In genomic region chr17:81664051-81664470, GRCh38 we compare ENCODE assay signal across 21 cellular contexts. TPM values are rescaled to one million over a fixed set of nuclear protein-coding genes. Genes with fewer than 3 reads are reported as not detected.
DNase-seq lines count a peak whose midpoint lies in the region; ATAC-seq lines count a peak whose summit lies in the region.
"Had no signal": no experiment of that assay in that cellular context is flagged by ENCODE, and none has a peak within 500 bp of the region (broad histone marks: within the 10 kb centered on the region; RNA-seq: fewer than 3 reads in every experiment).

No MANE protein-coding gene starts in this region.

- H4K20me1 ChIP-seq in BLaER1 = no peaks in the 10 kb centered on the region

- no peak overlapping the region for H3K4me3 ChIP-seq in BLaER1
- H3K4me3 ChIP-seq: lung, Peyer's patch, right atrium auricular region had no signal

- H3K27ac Mint-ChIP-seq in activated T-helper 17 cell treated with anti-CD3 and anti-CD28 coated beads, Interleukin-2, amount 50 U/mL, for 72 hours = peak overlapping the region; percentile 87

- ATAC-seq in activated T-helper 17 cell treated with anti-CD3 and anti-CD28 coated beads, Interleukin-2, amount 50 U/mL, for 72 hours (replicated peaks) = peak; percentile 7
- ATAC-seq in HG02610 (IDR thresholded peaks at IDR 0.05; ENCODE audit: unreplicated experiment) (no peak), HG02981 (IDR thresholded peaks at IDR 0.05; ENCODE audit: unreplicated experiment) (no peak)

- peaks cover 31% of the 10 kb centered on the region for H3K36me3 ChIP-seq in BLaER1
- H3K36me3 ChIP-seq: right atrium auricular region had no signal

- H3K27ac ChIP-seq in BLaER1 = no peak overlapping the region
- H3K27ac ChIP-seq: right atrium auricular region had no signal

- peak; percentile 46 for DNase-seq in Daoy (ENCODE audit: low read depth)
- peak; percentile 64 for DNase-seq in myocyte (ENCODE audit: low read depth)
- no peak for DNase-seq in germinal center (ENCODE audit: low spot score)
- no peak for DNase-seq in anterior cingulate cortex (lab: John Stamatoyannopoulos, UW)
- DNase-seq: activated CD4-positive, CD25-positive, alpha-beta regulatory T cell; activated gamma-delta T cell; BE2C; DMS53; foreskin melanocyte; MM.1S; NCI-H2081; Peyer's patch; stimulated activated CD4-positive, alpha-beta T cell treated with anti-CD3 and anti-CD28 coated beads, Interleukin-2, amount 100 ng/mL, for 48 hours had no signal

- peak overlapping the region; percentile 94 for H3K4me3 Mint-ChIP-seq in activated T-helper 17 cell treated with anti-CD3 and anti-CD28 coated beads, Interleukin-2, amount 50 U/mL, for 72 hours
- H3K4me3 Mint-ChIP-seq: neural crest cell had no signal

- no peak overlapping the region for H3K9ac ChIP-seq in BLaER1

- no peaks in the 10 kb centered on the region for H3K9me3 ChIP-seq in BLaER1
- H3K9me3 ChIP-seq: BE2C, Peyer's patch, right atrium auricular region had no signal

- peaks cover 45% of the 10 kb centered on the region for H3K4me1 ChIP-seq in BLaER1
- H3K4me1 ChIP-seq: BE2C had no signal

- H3K4me1 Mint-ChIP-seq in activated T-helper 17 cell treated with anti-CD3 and anti-CD28 coated beads, Interleukin-2, amount 50 U/mL, for 72 hours = peaks cover 12% of the 10 kb centered on the region

- no peaks in the 10 kb centered on the region for H3K27me3 ChIP-seq in BLaER1
- H3K27me3 ChIP-seq: BE2C, Peyer's patch, right atrium auricular region had no signal

- peak overlapping the region; percentile 5 for H3K4me2 ChIP-seq in BLaER1

- H3K36me3 Mint-ChIP-seq in activated T-helper 17 cell treated with anti-CD3 and anti-CD28 coated beads, Interleukin-2, amount 50 U/mL, for 72 hours (ENCODE audit: low read depth) = peaks cover 44% of the 10 kb centered on the region

- no peaks in the 10 kb centered on the region for H3K27me3 Mint-ChIP-seq in activated T-helper 17 cell treated with anti-CD3 and anti-CD28 coated beads, Interleukin-2, amount 50 U/mL, for 72 hours

- no peaks in the 10 kb centered on the region for H3K9me3 Mint-ChIP-seq in activated T-helper 17 cell treated with anti-CD3 and anti-CD28 coated beads, Interleukin-2, amount 50 U/mL, for 72 hours
- H3K9me3 Mint-ChIP-seq: neural crest cell had no signal

RNA-seq across cellular contexts. Expression of gene OXLD1, which starts 2.3 kb away (rescaled TPM):
- 54.2 and 84.9 TPM in 2 replicates for total RNA-seq in Daoy (2014; rRNA removed; shearing (Covaris generic))
- total RNA-seq in activated T-helper 17 cell treated with anti-CD3 and anti-CD28 coated beads, Interleukin-2, amount 50 U/mL, for 72 hours = 10 to 100 TPM; 18.4 to 40.3 TPM
- 33.8 and 35.7 TPM in 2 replicates for total RNA-seq in myocyte
- polyA plus RNA-seq in myocyte (2012) = 44.1 TPM

RNA-seq across cellular contexts. Expression of gene CCDC137, which starts 2.5 kb away (rescaled TPM):
- total RNA-seq in Daoy (2014; rRNA removed; shearing (Covaris generic)) = 60.4 and 68.6 TPM in 2 replicates
- total RNA-seq in activated T-helper 17 cell treated with anti-CD3 and anti-CD28 coated beads, Interleukin-2, amount 50 U/mL, for 72 hours = 10 to 100 TPM; 29.6 to 48.6 TPM
- 12.5 and 16.5 TPM in 2 replicates for total RNA-seq in myocyte
- 14.6 TPM for polyA plus RNA-seq in myocyte (2012)

RNA-seq across cellular contexts. Expression of gene PDE6G, which starts 7.7 kb away (rescaled TPM):
- 2.5 TPM in 1 of 2 replicates, not detected in the other for total RNA-seq in Daoy (2014; rRNA removed; shearing (Covaris generic))
- 1 to 10 TPM in 1 of 2 donors, under 1 TPM in 1; 0.89 to 1.6 TPM for total RNA-seq in activated T-helper 17 cell treated with anti-CD3 and anti-CD28 coated beads, Interleukin-2, amount 50 U/mL, for 72 hours
- total RNA-seq in myocyte = not detected in 2 replicates
- 0.39 TPM for polyA plus RNA-seq in myocyte (2012)
- total RNA-seq: cardiac septum, Peyer's patch, right atrium auricular region had no signal

RNA-seq across cellular contexts. Expression of gene ARL16, which starts 19.5 kb away (rescaled TPM):
- 66.3 and 76.4 TPM in 2 replicates for total RNA-seq in Daoy (2014; rRNA removed; shearing (Covaris generic))
- 10 to 100 TPM; 12.6 to 20.9 TPM for total RNA-seq in activated T-helper 17 cell treated with anti-CD3 and anti-CD28 coated beads, Interleukin-2, amount 50 U/mL, for 72 hours
- total RNA-seq in myocyte = 29.4 and 38.5 TPM in 2 replicates
- polyA plus RNA-seq in myocyte (2012) = 46.5 TPM

RNA-seq across cellular contexts. Expression of gene HGS, which starts 19.8 kb away (rescaled TPM):
- total RNA-seq in Daoy (2014; rRNA removed; shearing (Covaris generic)) = 179 and 187 TPM in 2 replicates
- total RNA-seq in activated T-helper 17 cell treated with anti-CD3 and anti-CD28 coated beads, Interleukin-2, amount 50 U/mL, for 72 hours = 100 to 1,000 TPM; 118 to 130 TPM
- 101 and 123 TPM in 2 replicates for total RNA-seq in myocyte
- 94.5 TPM for polyA plus RNA-seq in myocyte (2012)

Comparison
In these comparisons a context has a peak if more than half of its experiments do, and no peak if none do; other contexts are left out.
1. DNase-seq: peak in Daoy (single experiment) and myocyte (single experiment); none in germinal center (single experiment) and anterior cingulate cortex (0 of 58).